Comparison of ENCODE assay signal across 8 cellular contexts in genomic region chr22:20741634-20742581, GRCh38. TPM values are rescaled to one million over a fixed set of nuclear protein-coding genes. Genes with fewer than 3 reads are reported as not detected.
A peak's percentile ranks its signal among the peaks of the same experiment; 100 is the strongest.
DNase-seq lines count a peak whose midpoint lies in the region; ATAC-seq lines count a peak whose summit lies in the region.
"Had no signal": no experiment of that assay in that cellular context is flagged by ENCODE, and none has a peak within 500 bp of the region (broad histone marks: within the 10 kb centered on the region; RNA-seq: fewer than 3 reads in every experiment).

No MANE protein-coding gene starts in this region.

- DNase-seq in DMS 273 treated with DMSO at 0.1 percent for 48 hours (lab: John Stamatoyannopoulos, UW) (peak; percentile 18), HT-29 (ENCODE audit: low spot score) (peak; percentile 87), T follicular helper cell (ENCODE audit: low read depth) (peak; percentile 24), cerebellar cortex (ENCODE audit: low spot score) (peak; percentile 60), midbrain (lab: John Stamatoyannopoulos, UW) (peak; percentile 41)

- ATAC-seq in HG02884 (IDR thresholded peaks at IDR 0.05; ENCODE audit: unreplicated experiment) (no peak), GM18520 (IDR thresholded peaks at IDR 0.05; ENCODE audit: unreplicated experiment) (no peak)

RNA-seq across cellular contexts. Expression of gene SERPIND1, which starts 32.0 kb away (rescaled TPM):
- total RNA-seq in HT-29 (2014; rRNA removed; shearing (Covaris generic)) = not detected in 2 replicates
- total RNA-seq: activated CD8-positive, alpha-beta memory T cell treated with anti-CD3 and anti-CD28 coated beads for 36 hours had no signal

Comparison
In these comparisons a context has a peak if more than half of its experiments do, and no peak if none do; other contexts are left out.
1. DNase-seq: peak in every context shown above with its lines; median percentile 87 in HT-29; 60 in cerebellar cortex; 41 in midbrain; 24 in T follicular helper cell; 18 in DMS 273 treated with DMSO at 0.1 percent for 48 hours.